ENCODE assay signal across 23 cellular contexts in genomic region chr1:15014521-15014920, GRCh38.
A peak's percentile ranks its signal among the peaks of the same experiment; 100 is the strongest.
DNase-seq lines count a peak whose midpoint lies in the region; TF ChIP-seq lines count a peak whose summit lies in the region.
"Had no signal": no experiment of that assay in that cellular context is flagged by ENCODE, and none has a peak within 500 bp of the region (broad histone marks: within the 10 kb centered on the region; RNA-seq: fewer than 3 reads in every experiment).

No MANE protein-coding gene starts in this region.

- peaks cover 5 to 94% (median 40%) of the 10 kb centered on the region in 6 donors for H3K4me1 ChIP-seq in spleen
- H3K4me1 ChIP-seq: ascending aorta had no signal

- H3K9me3 Mint-ChIP-seq in chondrocyte (ENCODE audit: low read depth), result peaks cover 6% of the 10 kb centered on the region

- H3K9me3 ChIP-seq in spleen, result no peaks in the 10 kb centered on the region
- H3K9me3 ChIP-seq: ascending aorta, esophagus squamous epithelium, upper lobe of left lung had no signal

- no peaks in the 10 kb centered on the region for H3K36me3 Mint-ChIP-seq in chondrocyte (ENCODE audit: low read depth)
- H3K36me3 Mint-ChIP-seq: activated naive CD8-positive, alpha-beta T cell; CD14-positive monocyte; IgD-negative memory B cell; stimulated activated memory B cell treated with anti-CD40 and anti-IgM and Interleukin-4, amounts not matched to agents 10 μg/mL and 1 μg/mL and 100 μg/mL, for 72 hours had no signal

- TF ChIP-seq POLR2A in spleen (IDR thresholded peaks at IDR 0.05), result no peak

- H3K4me3 ChIP-seq in spleen, result no peak overlapping the region
- H3K4me3 ChIP-seq: ascending aorta, esophagus squamous epithelium, heart right ventricle, upper lobe of left lung had no signal

- H3K27me3 Mint-ChIP-seq in chondrocyte (ENCODE audit: low read depth), result no peaks in the 10 kb centered on the region
- H3K27me3 Mint-ChIP-seq: activated naive CD8-positive, alpha-beta T cell had no signal

- no peaks in the 10 kb centered on the region for H3K36me3 ChIP-seq in spleen
- H3K36me3 ChIP-seq: ascending aorta, esophagus squamous epithelium, heart right ventricle, upper lobe of left lung had no signal

- peak overlapping the region; percentile 23 for H3K27ac Mint-ChIP-seq in chondrocyte (ENCODE audit: unreplicated experiment)
- H3K27ac Mint-ChIP-seq: activated naive CD8-positive, alpha-beta T cell; CD14-positive monocyte; IgD-negative memory B cell; nephron; stimulated activated memory B cell treated with anti-CD40 and anti-IgM and Interleukin-4, amounts not matched to agents 10 μg/mL and 1 μg/mL and 100 μg/mL, for 72 hours had no signal

- WGBS in spleen, 5 donors, result 59 to 86% (median 72%) methylated on average over 11 of the region's 11 CpGs

- TF ChIP-seq CTCF in chondrocyte (IDR thresholded peaks at IDR 0.05), result no peak
- TF ChIP-seq CTCF in spleen (IDR thresholded peaks at IDR 0.05 in 8 of 11, conservative IDR thresholded peaks at IDR 0.05 in 3 of 11), result no peak

- H3K4me3 Mint-ChIP-seq in chondrocyte (ENCODE audit: unreplicated experiment), result no peak overlapping the region
- H3K4me3 Mint-ChIP-seq: activated naive CD8-positive, alpha-beta T cell; CD14-positive monocyte; IgD-negative memory B cell; nephron; stimulated activated memory B cell treated with anti-CD40 and anti-IgM and Interleukin-4, amounts not matched to agents 10 μg/mL and 1 μg/mL and 100 μg/mL, for 72 hours had no signal

- DNase-seq in NCI-H1694 (lab: John Stamatoyannopoulos, UW) (peak; percentile 31), NCI-H1694 treated with DMSO at 0.1 percent for 48 hours (lab: John Stamatoyannopoulos, UW) (no peak), NCI-H446 treated with DMSO at 0.1 percent for 48 hours (lab: John Stamatoyannopoulos, UW) (peak; percentile 91), chondrocyte (ENCODE audit: low spot score) (no peak), spleen (no peak), NCI-H1105 treated with DMSO at 0.1 percent for 48 hours (lab: John Stamatoyannopoulos, UW) (no peak), islet precursor cell (no peak)
- no peak for DNase-seq in activated CD4-positive, alpha-beta T cell treated with anti-CD3 and anti-CD28 coated beads, Interleukin-2, amount 50 U/mL, for 4 hours
- DNase-seq: activated CD4-positive, alpha-beta T cell treated with anti-CD3 and anti-CD28 coated beads for 48 hours; esophagus squamous epithelium; foreskin melanocyte; heart right ventricle; NCI-H1092; NCI-H2029; NCI-H774; upper lobe of left lung had no signal

- intact Hi-C loops in spleen (cut with DNase I; ENCODE audit: low total_unique reads), result no loop called here

- peak overlapping the region in 7 of 8 donors; percentile 64 to 86 (median 81) for H3K27ac ChIP-seq in spleen
- H3K27ac ChIP-seq: 22Rv1, ascending aorta, esophagus squamous epithelium, heart right ventricle, upper lobe of left lung had no signal

- H3K27me3 ChIP-seq in spleen (replicated peaks in 1 of 7), result no peaks in the 10 kb centered on the region
- H3K27me3 ChIP-seq: ascending aorta, esophagus squamous epithelium, heart right ventricle, upper lobe of left lung had no signal

- no peaks in the 10 kb centered on the region for H3K4me1 Mint-ChIP-seq in chondrocyte (ENCODE audit: low read depth)
- H3K4me1 Mint-ChIP-seq: stimulated activated memory B cell treated with anti-CD40 and anti-IgM and Interleukin-4, amounts not matched to agents 10 μg/mL and 1 μg/mL and 100 μg/mL, for 72 hours had no signal

Comparison
In these comparisons a context has a peak if more than half of its experiments do, and no peak if none do; other contexts are left out.
1. DNase-seq: peak in NCI-H1694 (single experiment) and NCI-H446 treated with DMSO at 0.1 percent for 48 hours (single experiment); none in NCI-H1694 treated with DMSO at 0.1 percent for 48 hours (single experiment), chondrocyte (single experiment), spleen (single experiment), activated CD4-positive, alpha-beta T cell treated with anti-CD3 and anti-CD28 coated beads, Interleukin-2, amount 50 U/mL, for 4 hours (0 of 2), NCI-H1105 treated with DMSO at 0.1 percent for 48 hours (single experiment) and islet precursor cell (single experiment).